Comparison of ENCODE assay signal across 8 cellular contexts in genomic region chr11:369336-370018, GRCh38. TPM values are rescaled to one million over a fixed set of nuclear protein-coding genes. Genes with fewer than 3 reads are reported as not detected.
DNase-seq lines count a peak whose midpoint lies in the region; ATAC-seq, FAIRE-seq and TF ChIP-seq lines count a peak whose summit lies in the region.

TSS of gene B4GALNT4 (plus strand) at chr11:369499. CDS start at chr11:369804, 305 bp downstream.

- peak within 1 kb of the TSS; percentile 66 for H2AFZ ChIP-seq in GM23338

- H3K4me2 ChIP-seq in GM23338 = peak within 1 kb of the TSS; percentile 93

- peak within 1 kb of the TSS; percentile 89 for H3K4me3 Mint-ChIP-seq in GM23338
- H3K4me3 Mint-ChIP-seq in activated CD4-positive, alpha-beta memory T cell treated with anti-CD3 and anti-CD28 coated beads, Interleukin-2, amount 10 ng/mL, durations not matched to agents 7 days and 5 days = peak within 1 kb of the TSS; percentile 30

- H3K4me1 Mint-ChIP-seq in GM23338 = peaks cover 21% of the 10 kb centered on the region
- H3K4me1 Mint-ChIP-seq in activated CD4-positive, alpha-beta memory T cell treated with anti-CD3 and anti-CD28 coated beads, Interleukin-2, amount 10 ng/mL, durations not matched to agents 7 days and 5 days = peaks cover 6% of the 10 kb centered on the region

- H3K79me2 ChIP-seq in GM23338 (replicated peaks; ENCODE audit: insufficient read depth) = peaks cover 13% of the 10 kb centered on the region

- no peaks in the 10 kb centered on the region for H3K9me2 ChIP-seq in GM23338 (ENCODE audit: insufficient read depth)

- FAIRE-seq in frontal cortex (lab: Jason Lieb, UNC) = no peak

- POLR2A ChIA-PET in activated CD4-positive, alpha-beta memory T cell treated with anti-CD3 and anti-CD28 coated beads, Interleukin-2, amount 10 ng/mL, durations not matched to agents 7 days and 5 days (lab: Charles Lee) = interaction anchor here (0.6 kb wide), 1 partner anchor 53 kb away, joined by 3 read pairs; no protein-coding TSS in a partner anchor

- intact Hi-C loops in posterior vena cava (cut with DNase I) = loop anchor here in 1 of 2 donors (10.0 kb wide), 1 partner anchor 165 kb away; the partner anchor contains the start of genes BET1L and RIC8A
- intact Hi-C loops in left colon (cut with DNase I, micrococcal nuclease) = loop anchor here in 1 of 2 donors (10.0 kb wide), 1 partner anchor 115 kb away; no protein-coding TSS in a partner anchor

- H3K9me3 Mint-ChIP-seq in GM23338 = peaks cover 17% of the 10 kb centered on the region; the same call in 2 of the 3 replicates
- H3K9me3 Mint-ChIP-seq in activated CD4-positive, alpha-beta memory T cell treated with anti-CD3 and anti-CD28 coated beads, Interleukin-2, amount 10 ng/mL, durations not matched to agents 7 days and 5 days = peaks cover 4% of the 10 kb centered on the region

- DNase-seq in A172 (ENCODE audit: low spot score) (no peak), GM23338 (ENCODE audit: low spot score) (peak; percentile 67), frontal cortex (ENCODE audit: low spot score in 2 of 2) (peak; percentile 95 to 96), posterior vena cava (ENCODE audit: low spot score) (peak; percentile 58), HUDEP-2 (lab: John Stamatoyannopoulos, UW; ENCODE audit: unreplicated experiment in 76 of 76) (no peak), left colon (no peak)
- DNase-seq in activated CD4-positive, alpha-beta memory T cell treated with anti-CD3 and anti-CD28 coated beads, Interleukin-2, amount 10 ng/mL, durations not matched to agents 7 days and 5 days = no peak

- H3K27ac Mint-ChIP-seq in GM23338 = peak within 1 kb of the TSS; percentile 82; the same call in 1 of the 2 replicates
- H3K27ac Mint-ChIP-seq in activated CD4-positive, alpha-beta memory T cell treated with anti-CD3 and anti-CD28 coated beads, Interleukin-2, amount 10 ng/mL, durations not matched to agents 7 days and 5 days = no peak within 1 kb of the TSS

- H3K27me3 Mint-ChIP-seq in GM23338 (ENCODE audit: insufficient read depth, low read depth, poor library complexity) = peaks cover 20% of the 10 kb centered on the region
- peaks cover 50% of the 10 kb centered on the region for H3K27me3 Mint-ChIP-seq in activated CD4-positive, alpha-beta memory T cell treated with anti-CD3 and anti-CD28 coated beads, Interleukin-2, amount 10 ng/mL, durations not matched to agents 7 days and 5 days

- no peak for TF ChIP-seq CTCF in GM23338 (conservative IDR thresholded peaks at IDR 0.05; ENCODE audit: low read depth in 2 of 2)

- peaks cover 4% of the 10 kb centered on the region for H3K36me3 ChIP-seq in GM23338 (ENCODE audit: insufficient read depth)

- no peaks in the 10 kb centered on the region; the same call in 1 of the 2 replicates for H4K20me1 ChIP-seq in GM23338 (replicated peaks; ENCODE audit: insufficient read depth)

- H3K27me3 ChIP-seq in GM23338 (ENCODE audit: insufficient read depth) = no peaks in the 10 kb centered on the region

- H3K27ac ChIP-seq in GM23338 (ENCODE audit: low read depth) = 0 out of 2 replicates have a peak within 1 kb of the TSS, but pooled peaks have one; percentile 59

- peak within 1 kb of the TSS; percentile 87 for H3K4me3 ChIP-seq in GM23338

- H3K36me3 Mint-ChIP-seq in GM23338 (ENCODE audit: low read depth) = peaks cover 28% of the 10 kb centered on the region
- H3K36me3 Mint-ChIP-seq in activated CD4-positive, alpha-beta memory T cell treated with anti-CD3 and anti-CD28 coated beads, Interleukin-2, amount 10 ng/mL, durations not matched to agents 7 days and 5 days (ENCODE audit: low read depth) = peaks cover 2% of the 10 kb centered on the region

- CTCF ChIA-PET in activated CD4-positive, alpha-beta memory T cell treated with anti-CD3 and anti-CD28 coated beads, Interleukin-2, amount 10 ng/mL, durations not matched to agents 7 days and 5 days (lab: Charles Lee) = no interaction called here

- H3K4me1 ChIP-seq in GM23338 (ENCODE audit: insufficient read depth) = peaks cover 9% of the 10 kb centered on the region; the same call in 1 of the 2 replicates

- ATAC-seq in GM23338 (no peak), left colon (no peak), HG03571 (IDR thresholded peaks at IDR 0.05; ENCODE audit: unreplicated experiment) (no peak)

- peaks cover 30% of the 10 kb centered on the region; the same call in 1 of the 2 replicates for H3F3A ChIP-seq in GM23338 (replicated peaks; ENCODE audit: low read depth)

TF ChIP-seq in GM23338, 12 proteins besides CTCF, POLR2A, EP300 and RAD21 (continues in another document):
- TF ChIP-seq EZH2 (IDR thresholded peaks at IDR 0.05; ENCODE audit: low read depth, unreplicated experiment) = no peak
- TF ChIP-seq ZNF331 (CRISPR knock-in tag; IDR thresholded peaks at IDR 0.05; ENCODE audit: low read depth) = no peak
- no peak for TF ChIP-seq STAT1 (IDR thresholded peaks at IDR 0.05; ENCODE audit: unreplicated experiment)
- TF ChIP-seq JUNB (IDR thresholded peaks at IDR 0.05; ENCODE audit: unreplicated experiment) = no peak
- TF ChIP-seq, protein P1, sequence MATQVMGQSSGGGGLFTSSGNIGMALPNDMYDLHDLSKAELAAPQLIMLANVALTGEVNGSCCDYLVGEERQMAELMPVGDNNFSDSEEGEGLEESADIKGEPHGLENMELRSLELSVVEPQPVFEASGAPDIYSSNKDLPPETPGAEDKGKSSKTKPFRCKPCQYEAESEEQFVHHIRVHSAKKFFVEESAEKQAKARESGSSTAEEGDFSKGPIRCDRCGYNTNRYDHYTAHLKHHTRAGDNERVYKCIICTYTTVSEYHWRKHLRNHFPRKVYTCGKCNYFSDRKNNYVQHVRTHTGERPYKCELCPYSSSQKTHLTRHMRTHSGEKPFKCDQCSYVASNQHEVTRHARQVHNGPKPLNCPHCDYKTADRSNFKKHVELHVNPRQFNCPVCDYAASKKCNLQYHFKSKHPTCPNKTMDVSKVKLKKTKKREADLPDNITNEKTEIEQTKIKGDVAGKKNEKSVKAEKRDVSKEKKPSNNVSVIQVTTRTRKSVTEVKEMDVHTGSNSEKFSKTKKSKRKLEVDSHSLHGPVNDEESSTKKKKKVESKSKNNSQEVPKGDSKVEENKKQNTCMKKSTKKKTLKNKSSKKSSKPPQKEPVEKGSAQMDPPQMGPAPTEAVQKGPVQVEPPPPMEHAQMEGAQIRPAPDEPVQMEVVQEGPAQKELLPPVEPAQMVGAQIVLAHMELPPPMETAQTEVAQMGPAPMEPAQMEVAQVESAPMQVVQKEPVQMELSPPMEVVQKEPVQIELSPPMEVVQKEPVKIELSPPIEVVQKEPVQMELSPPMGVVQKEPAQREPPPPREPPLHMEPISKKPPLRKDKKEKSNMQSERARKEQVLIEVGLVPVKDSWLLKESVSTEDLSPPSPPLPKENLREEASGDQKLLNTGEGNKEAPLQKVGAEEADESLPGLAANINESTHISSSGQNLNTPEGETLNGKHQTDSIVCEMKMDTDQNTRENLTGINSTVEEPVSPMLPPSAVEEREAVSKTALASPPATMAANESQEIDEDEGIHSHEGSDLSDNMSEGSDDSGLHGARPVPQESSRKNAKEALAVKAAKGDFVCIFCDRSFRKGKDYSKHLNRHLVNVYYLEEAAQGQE (IDR thresholded peaks at IDR 0.05; ENCODE audit: unreplicated experiment) = no peak
- no peak for TF ChIP-seq EZH2phosphoT487 (IDR thresholded peaks at IDR 0.05; ENCODE audit: unreplicated experiment)
- TF ChIP-seq NANOG (IDR thresholded peaks at IDR 0.05; ENCODE audit: borderline replicate concordance) = no peak
- TF ChIP-seq ZNF114 (CRISPR knock-in tag; IDR thresholded peaks at IDR 0.05) = no peak

RNA-seq across cellular contexts. Expression of gene B4GALNT4, which starts in this region (rescaled TPM):
- 27.9 and 40.8 TPM in 2 replicates for total RNA-seq in A172 (2014; rRNA removed; shearing (Covaris generic))
- total RNA-seq in GM23338 (2014; rRNA removed; shearing (Covaris generic)) = 55.2 and 92.6 TPM in 2 replicates
- polyA plus RNA-seq in GM23338 (2016; fragmentation: Nextera tagmentation; extraction: Ambion mirVana) = 49.9 and 53.5 TPM in 2 replicates
- total RNA-seq in activated CD4-positive, alpha-beta memory T cell treated with anti-CD3 and anti-CD28 coated beads, Interleukin-2, amount 10 ng/mL, durations not matched to agents 7 days and 5 days = under 1 TPM; 0.23 to 0.53 TPM
- 88.9 TPM for total RNA-seq in frontal cortex
- 1 to 10 TPM in 1 of 2 donors, under 1 TPM in 1; 0.52 to 1.8 TPM for total RNA-seq in posterior vena cava
- total RNA-seq in left colon = 1 to 10 TPM; 2.4 to 3.3 TPM

Comparison
In these comparisons a context has a peak if more than half of its experiments do, and no peak if none do; other contexts are left out.
1. DNase-seq: peak in GM23338 (single experiment), frontal cortex (2 of 2) and posterior vena cava (single experiment); none in A172 (single experiment), activated CD4-positive, alpha-beta memory T cell treated with anti-CD3 and anti-CD28 coated beads, Interleukin-2, amount 10 ng/mL, durations not matched to agents 7 days and 5 days (single experiment), HUDEP-2 (0 of 76) and left colon (0 of 2).